Comparison of ENCODE assay signal across 15 cellular contexts in genomic region chr20:50425076-50425475, GRCh38.
DNase-seq lines count a peak whose midpoint lies in the region; FAIRE-seq and TF ChIP-seq lines count a peak whose summit lies in the region.
"Had no signal": no experiment of that assay in that cellular context is flagged by ENCODE, and none has a peak within 500 bp of the region (broad histone marks: within the 10 kb centered on the region; RNA-seq: fewer than 3 reads in every experiment).

No MANE protein-coding gene starts in this region.

- H3K36me3 ChIP-seq in A673 (ENCODE audit: insufficient read depth, low read length, poor library complexity, severe bottlenecking) (no peaks in the 10 kb centered on the region), Caco-2 (ENCODE audit: control insufficient read depth, insufficient read depth, low read length) (peaks cover 1% of the 10 kb centered on the region; the same call in 1 of the 2 replicates), H1 (ENCODE audit: control insufficient read depth in 2 of 4, insufficient read depth in 4 of 4, low read length in 3 of 4) (no peaks in the 10 kb centered on the region)
- H3K36me3 ChIP-seq: colonic mucosa, neutrophil had no signal

- H2AFZ ChIP-seq in H1 (ENCODE audit: low read length) = no peak overlapping the region; the same call in 1 of the 2 replicates

- peaks cover 13% of the 10 kb centered on the region for H3K36me3 Mint-ChIP-seq in Caco-2 (ENCODE audit: insufficient read depth, unreplicated experiment)
- H3K36me3 Mint-ChIP-seq: CD4-positive, alpha-beta memory T cell had no signal

- no peak for TF ChIP-seq RAD21 in H1 (IDR thresholded peaks at IDR 0.05 in 1 of 2, conservative IDR thresholded peaks at IDR 0.05 in 1 of 2; ENCODE audit: low read depth in 2 of 2, low read length in 2 of 2)

- BruUV-seq in A673 (replicated peaks; lab: Mats Ljungman, UMichigan) (no TSS peak), Caco-2 (replicated peaks; lab: Mats Ljungman, UMichigan) (no TSS peak)

- H2BK120ac ChIP-seq in H1 (replicated peaks; ENCODE audit: low read depth, low read length) = no peak overlapping the region

- H2BK15ac ChIP-seq in H1 (ENCODE audit: low read length) = 0 out of 2 replicates have a peak overlapping the region, but pooled peaks have one; percentile 12

- peaks cover 34% of the 10 kb centered on the region for H3K4me1 Mint-ChIP-seq in Caco-2 (ENCODE audit: low read depth, unreplicated experiment)
- H3K4me1 Mint-ChIP-seq: CD4-positive, alpha-beta memory T cell had no signal

- no peak overlapping the region for H3K9ac ChIP-seq in H1 (replicated peaks in 1 of 4; ENCODE audit: extremely low read depth in 1 of 4, low read depth in 3 of 4, low read length in 3 of 4)

- H2BK12ac ChIP-seq in H1 (ENCODE audit: low read depth, low read length) = no peak overlapping the region

- no peak overlapping the region for H3K23ac ChIP-seq in H1 (ENCODE audit: insufficient read length)

- no peaks in the 10 kb centered on the region for H3K79me2 ChIP-seq in H1 (ENCODE audit: control insufficient read depth in 1 of 2, insufficient read depth in 2 of 2, low read length in 2 of 2)

- H4K8ac ChIP-seq in H1 (ENCODE audit: extremely low read depth, insufficient read depth, low read length) = no peak overlapping the region

- no peak for TF ChIP-seq POLR2A in H1 (IDR thresholded peaks at IDR 0.05; ENCODE audit: control extremely low read depth in 1 of 2, low read depth in 2 of 2, low read length in 2 of 2)

- H3K27ac ChIP-seq in A673 (ENCODE audit: low read depth, low read length, poor library complexity, severe bottlenecking) = no peak overlapping the region
- H3K27ac ChIP-seq in H1 (ENCODE audit: low read depth, low read length) = no peak overlapping the region
- H3K27ac ChIP-seq: colonic mucosa, neutrophil had no signal

- H3K27me3 ChIP-seq in A673 (replicated peaks; ENCODE audit: insufficient read depth, low read depth, low read length, poor library complexity) (no peaks in the 10 kb centered on the region), Caco-2 (replicated peaks; ENCODE audit: control insufficient read depth, insufficient read depth, low read length) (no peaks in the 10 kb centered on the region), H1 (replicated peaks in 1 of 4; ENCODE audit: control insufficient read depth in 3 of 4, extremely low read depth in 1 of 4, insufficient read depth in 3 of 4, low read length in 3 of 4) (no peaks in the 10 kb centered on the region)
- H3K27me3 ChIP-seq: colonic mucosa had no signal

- no peak overlapping the region for H4K91ac ChIP-seq in H1 (replicated peaks; ENCODE audit: insufficient read length, low read length)

- 64% methylated on average over 3 of the region's 3 CpGs; no CpG with 5 or more reads in 1 of the 2 experiments for WGBS in H1 (ENCODE audit: extremely low coverage in 1 of 2, insufficient coverage in 1 of 2, insufficient read length in 1 of 2, insufficient replicate concordance in 2 of 2, low coverage in 1 of 2, low lambda C conversion rate in 2 of 2, missing lambda C conversion rate in 1 of 2), 2 experiments

- in situ Hi-C loops in GM13976 (cut with MboI; ENCODE audit: low sequenced_read_pairs, unreplicated experiment) = no loop called here

- no peaks in the 10 kb centered on the region for H3K23me2 ChIP-seq in H1 (ENCODE audit: low read depth, low read length)

- H3K18ac ChIP-seq in H1 (ENCODE audit: extremely low read depth, low read length) = no peak overlapping the region; the same call in none of the 2 replicates

- H3K79me1 ChIP-seq in H1 (ENCODE audit: low read depth, low read length) = no peaks in the 10 kb centered on the region

- no peak overlapping the region for H2BK20ac ChIP-seq in H1 (ENCODE audit: low read length)

- POLR2A ChIA-PET in A673 (lab: Charles Lee; ENCODE audit: low non-redundant PET) = no interaction called here
- POLR2A ChIA-PET in Caco-2 (lab: Charles Lee) = interaction anchor here (0.7 kb wide), 1 partner anchor 884 kb away, joined by 7 read pairs; no protein-coding TSS in a partner anchor
- POLR2A ChIA-PET in H1 (lab: Charles Lee; ENCODE audit: partially characterized antibody) = no interaction called here

- DNase-seq in A673 (ENCODE audit: low spot score) (peak; percentile 65), Caco-2 (peak; percentile 61 to 83), NAMALWA (ENCODE audit: low spot score) (peak; percentile 85), H1 (ENCODE audit: low read depth in 1 of 2, low spot score in 2 of 2) (no peak), GM13976 (ENCODE audit: low spot score) (no peak), NCI-H1092 treated with DMSO at 0.1 percent for 48 hours (lab: John Stamatoyannopoulos, UW) (no peak), D721Med (ENCODE audit: insufficient read length, low spot score) (no peak)
- DNase-seq: activated CD4-positive, alpha-beta T cell treated with anti-CD3 and anti-CD28 coated beads, Interleukin-2, amount 50 U/mL, for 1 hour; aorta; CD4-positive, alpha-beta memory T cell; colonic mucosa; mammary epithelial cell; T-helper 1 cell had no signal

- no peak overlapping the region for H3K4me3 Mint-ChIP-seq in Caco-2 (ENCODE audit: unreplicated experiment)
- H3K4me3 Mint-ChIP-seq: activated T-helper 1 cell treated with anti-CD3 and anti-CD28 coated beads, Interleukin-12 subunit alpha, Interleukin-12 subunit beta, Interleukin-2, Interleukin-4 antibody, amounts not matched to agents 30 ng/mL and 10 ng/mL and 1 ng/mL, durations not matched to agents 14 hours and 24 hours and 36 hours; CD4-positive, alpha-beta memory T cell had no signal

- no peaks in the 10 kb centered on the region for H3K27me3 Mint-ChIP-seq in Caco-2 (ENCODE audit: insufficient read depth, unreplicated experiment)

- H3K9me3 ChIP-seq in A673 (ENCODE audit: low read depth, low read length, poor library complexity, severe bottlenecking) = no peaks in the 10 kb centered on the region
- peaks cover 12% of the 10 kb centered on the region for H3K9me3 ChIP-seq in Caco-2
- no peaks in the 10 kb centered on the region for H3K9me3 ChIP-seq in H1 (ENCODE audit: insufficient read depth in 2 of 2, low read depth in 1 of 2, low read length in 1 of 2)
- H3K9me3 ChIP-seq: colonic mucosa, neutrophil had no signal

- intact Hi-C loops in A673 (cut with micrococcal nuclease; ENCODE audit: unreplicated experiment) = no loop called here
- intact Hi-C loops in Caco-2 (cut with micrococcal nuclease; ENCODE audit: unreplicated experiment) = no loop called here

- H4K20me1 ChIP-seq in H1 (replicated peaks in 1 of 2; ENCODE audit: control insufficient read depth in 1 of 2, insufficient read depth in 2 of 2, low read length in 2 of 2) = no peaks in the 10 kb centered on the region

- H2AK5ac ChIP-seq in H1 (ENCODE audit: low read depth, low read length) = no peak overlapping the region

- H3K4me1 ChIP-seq in A673 (ENCODE audit: insufficient read depth, low read length, poor library complexity, severe bottlenecking) (peaks cover 24% of the 10 kb centered on the region), Caco-2 (peaks cover 53% of the 10 kb centered on the region), H1 (replicated peaks in 1 of 4; ENCODE audit: control insufficient read depth in 3 of 4, insufficient read depth in 4 of 4, low read length in 3 of 4) (peaks cover 0 to 6% (median 0%) of the 10 kb centered on the region in 4 experiments; a peak in 2 of 7 replicates)
- H3K4me1 ChIP-seq: colonic mucosa had no signal

- no peak overlapping the region for H2BK5ac ChIP-seq in H1 (ENCODE audit: low read depth, low read length)

- no peak for TF ChIP-seq CTCF in A673 (conservative IDR thresholded peaks at IDR 0.05; ENCODE audit: low read depth, low read length)
- TF ChIP-seq CTCF in Caco-2 (IDR thresholded peaks at IDR 0.05; ENCODE audit: insufficient read depth in 1 of 2, low read depth in 1 of 2, low read length in 1 of 2, severe bottlenecking in 1 of 2, unreplicated experiment in 1 of 2) = no peak
- TF ChIP-seq CTCF in H1 (IDR thresholded peaks at IDR 0.05; ENCODE audit: control extremely low read depth in 1 of 3, insufficient read depth in 1 of 3, low read depth in 1 of 3, low read length in 3 of 3) = no peak
- TF ChIP-seq CTCF in GM13976 (IDR thresholded peaks at IDR 0.05; ENCODE audit: borderline replicate concordance, control extremely low read depth, extremely low read depth, insufficient read depth, missing control alignments) = no peak
- no peak for TF ChIP-seq CTCF in D721Med (IDR thresholded peaks at IDR 0.05; ENCODE audit: insufficient read depth, missing control alignments)

- H3K14ac ChIP-seq in H1 (ENCODE audit: insufficient read length) = no peak overlapping the region

- CTCF ChIA-PET in A673 (lab: Charles Lee) = no interaction called here
- CTCF ChIA-PET in Caco-2 (lab: Charles Lee) = no interaction called here
- CTCF ChIA-PET in H1 (lab: Charles Lee; ENCODE audit: partially characterized antibody) = interaction anchor here (0.9 to 1.3 kb wide), 2 partner anchors 38 to 98 kb away, joined by 3 read pairs; no protein-coding TSS in a partner anchor

- no peak overlapping the region for H4K5ac ChIP-seq in H1 (ENCODE audit: insufficient read length, low read depth, low read length)

- no peak overlapping the region for H3K4me2 ChIP-seq in H1 (ENCODE audit: insufficient read depth in 1 of 2, low read depth in 2 of 2, low read length in 2 of 2)

- H3K4me3 ChIP-seq in A673 (ENCODE audit: low read depth, low read length, poor library complexity, severe bottlenecking) (no peak overlapping the region), Caco-2 (ENCODE audit: low read depth, low read length) (no peak overlapping the region), H1 (ENCODE audit: extremely low read depth in 1 of 4, insufficient read depth in 2 of 4, low read depth in 3 of 4, low read length in 4 of 4) (no peak overlapping the region)
- H3K4me3 ChIP-seq: colonic mucosa had no signal

- FAIRE-seq in H1 (lab: Jason Lieb, UNC) (no peak), D721Med (lab: Jason Lieb, UNC) (no peak)

- no peaks in the 10 kb centered on the region for H3K9me3 Mint-ChIP-seq in Caco-2 (ENCODE audit: unreplicated experiment)
- H3K9me3 Mint-ChIP-seq: activated T-helper 1 cell treated with anti-CD3 and anti-CD28 coated beads, Interleukin-12 subunit alpha, Interleukin-12 subunit beta, Interleukin-2, Interleukin-4 antibody, amounts not matched to agents 30 ng/mL and 10 ng/mL and 1 ng/mL, durations not matched to agents 14 hours and 24 hours and 36 hours had no signal

- TF ChIP-seq EP300 in H1 (IDR thresholded peaks at IDR 0.05; ENCODE audit: borderline replicate concordance in 1 of 2, low read depth in 2 of 2, low read length in 2 of 2) = no peak

- H3K27ac Mint-ChIP-seq in Caco-2 (ENCODE audit: unreplicated experiment) = no peak overlapping the region
- H3K27ac Mint-ChIP-seq: activated T-helper 1 cell treated with anti-CD3 and anti-CD28 coated beads, Interleukin-12 subunit alpha, Interleukin-12 subunit beta, Interleukin-2, Interleukin-4 antibody, amounts not matched to agents 30 ng/mL and 10 ng/mL and 1 ng/mL, durations not matched to agents 14 hours and 24 hours and 36 hours; CD4-positive, alpha-beta memory T cell had no signal

- no peak overlapping the region for H3K56ac ChIP-seq in H1 (replicated peaks; ENCODE audit: insufficient read length, low read depth, low read length)

- no peak overlapping the region for H3K4ac ChIP-seq in H1 (replicated peaks; ENCODE audit: insufficient read length, low read depth, low read length)

TF ChIP-seq in H1, 55 proteins besides CTCF, POLR2A, EP300 and RAD21 (continues in another document):
- no peak for TF ChIP-seq RNF2 (IDR thresholded peaks at IDR 0.05; ENCODE audit: borderline replicate concordance, low read depth, low read length, missing control alignments, poor library complexity, severe bottlenecking)

Comparison
In these comparisons a context has a peak if more than half of its experiments do, and no peak if none do; other contexts are left out.
1. DNase-seq: peak in A673 (single experiment), Caco-2 (2 of 2) and NAMALWA (single experiment); none in H1 (0 of 2), GM13976 (single experiment), NCI-H1092 treated with DMSO at 0.1 percent for 48 hours (single experiment) and D721Med (single experiment).